Comparison of ENCODE assay signal across 27 cellular contexts in the genomic region with DNA sequence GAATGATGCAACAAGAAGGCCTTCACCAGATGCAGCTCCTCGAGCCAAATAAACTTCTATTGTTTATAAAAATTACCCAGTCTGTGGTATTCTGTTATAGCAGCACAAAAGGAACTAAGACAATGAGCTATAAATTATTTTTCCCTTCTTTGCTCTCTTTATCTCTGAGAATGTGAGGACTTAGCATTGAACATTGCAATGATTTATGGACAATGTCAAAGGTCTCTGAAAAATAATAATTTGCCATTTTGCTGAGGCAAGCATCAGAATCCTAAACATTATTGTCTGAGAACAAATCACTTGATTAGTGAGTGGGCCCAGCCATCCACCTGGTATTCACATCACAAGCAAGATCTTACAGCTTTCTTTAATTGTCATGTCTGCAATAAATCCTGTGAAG.
"Had no signal": no experiment of that assay in that cellular context is flagged by ENCODE, and none has a peak within 500 bp of the region (broad histone marks: within the 10 kb centered on the region; RNA-seq: fewer than 3 reads in every experiment).

No MANE protein-coding gene starts in this region.

- H3K36me3 ChIP-seq: stomach, suprapubic skin, thoracic aorta, thyroid gland, tibial artery, tibial nerve, transverse colon, upper lobe of left lung, upper lobe of right lung, uterus, vagina had no signal

- H3K4me3 ChIP-seq: stomach, suprapubic skin, testis, thoracic aorta, thyroid gland, tibial artery, tibial nerve, transverse colon, upper lobe of left lung, upper lobe of right lung, uterus, vagina had no signal

- H3K27me3 ChIP-seq: stomach, suprapubic skin, testis, thyroid gland, tibial artery, tibial nerve, transverse colon, upper lobe of left lung, upper lobe of right lung, uterus, vagina had no signal

- FAIRE-seq: urothelium cell line had no signal

- ATAC-seq: stimulated activated effector memory CD8-positive, alpha-beta T cell treated with anti-CD3 and anti-CD28 coated beads, Interleukin-12 subunit alpha, Interleukin-12 subunit beta, amount 100 ng/mL, for 72 hours; stimulated activated memory B cell treated with anti-CD40 and anti-IgM and Interleukin-4, amounts not matched to agents 10 μg/mL and 1 μg/mL and 100 μg/mL, for 72 hours; stimulated activated naive B cell treated with anti-CD40 and anti-IgM and Interleukin-4, amounts not matched to agents 10 μg/mL and 1 μg/mL and 100 μg/mL, for 72 hours; stimulated activated naive CD8-positive, alpha-beta T cell treated with anti-CD3 and anti-CD28 coated beads, Interleukin-15, amount 100 ng/mL, for 72 hours; stimulated activated naive CD8-positive, alpha-beta T cell treated with anti-CD3 and anti-CD28 coated beads, Interleukin-15, Interleukin-2, amounts not matched to agents 100 U/mL and 50 U/mL, for 24 hours; upper lobe of right lung had no signal

- H3K27ac ChIP-seq: stomach, suprapubic skin, testis, thoracic aorta, thyroid gland, tibial artery, tibial nerve, transverse colon, upper lobe of left lung, upper lobe of right lung, uterus, vagina had no signal

- H3K9me3 ChIP-seq: stomach, suprapubic skin, testis, thoracic aorta, thyroid gland, tibial artery, tibial nerve, transverse colon, upper lobe of left lung, upper lobe of right lung, uterus, vagina had no signal

- DNase-seq: stimulated activated CD4-positive, alpha-beta T cell treated with anti-CD3 and anti-CD28 coated beads, Interleukin-2, amount 100 ng/mL, for 48 hours; stimulated activated CD4-positive, alpha-beta T cell treated with anti-CD3 and anti-CD28 coated beads, Interleukin-4, amount 100 ng/mL, for 1 hour; stimulated activated CD4-positive, alpha-beta T cell treated with anti-CD3 and anti-CD28 coated beads, Interleukin-4, amount 100 ng/mL, for 24 hours; stimulated activated CD4-positive, alpha-beta T cell treated with anti-CD3 and anti-CD28 coated beads, Interleukin-4, amount 100 ng/mL, for 4 hours; stimulated activated CD8-positive, alpha-beta memory T cell treated with anti-CD3 and anti-CD28 coated beads, Interleukin-4, amount 100 ng/mL, for 48 hours; stimulated activated naive B cell treated with anti-CD40 and anti-IgM and Interleukin-4, amounts not matched to agents 10 μg/mL and 1 μg/mL and 100 μg/mL, for 72 hours; stimulated activated naive CD4-positive, alpha-beta T cell; stimulated activated naive CD4-positive, alpha-beta T cell treated with Interleukin-2 at 50 U/mL for 16 hours; stimulated activated naive CD8-positive, alpha-beta T cell treated with anti-CD3 and anti-CD28 coated beads, Interleukin-15, amount 100 ng/mL, for 72 hours; stimulated activated naive CD8-positive, alpha-beta T cell treated with anti-CD3 and anti-CD28 coated beads, Interleukin-15, Interleukin-2, amounts not matched to agents 100 U/mL and 50 U/mL, for 24 hours; stomach; substantia nigra; testis; thyroid gland; tibial artery; transverse colon; trophoblast cell; upper lobe of left lung; upper lobe of right lung; uterus had no signal
